16 cellular contexts compared by ENCODE assay signal in genomic region chr16:64951681-64952080, GRCh38.
DNase-seq lines count a peak whose midpoint lies in the region; ATAC-seq and TF ChIP-seq lines count a peak whose summit lies in the region.
"Had no signal": no experiment of that assay in that cellular context is flagged by ENCODE, and none has a peak within 500 bp of the region (broad histone marks: within the 10 kb centered on the region; RNA-seq: fewer than 3 reads in every experiment).

No MANE protein-coding gene starts in this region.

- H3K9me3 Mint-ChIP-seq in HFFc6: no peaks in the 10 kb centered on the region; the same call in 1 of the 2 replicates
- no peaks in the 10 kb centered on the region for H3K9me3 Mint-ChIP-seq in chondrocyte (ENCODE audit: low read depth)
- no peaks in the 10 kb centered on the region for H3K9me3 Mint-ChIP-seq in nephron progenitor cell

- TF ChIP-seq CTCF in HFFc6 (IDR thresholded peaks at IDR 0.05): no peak
- TF ChIP-seq CTCF in chondrocyte (IDR thresholded peaks at IDR 0.05): no peak
- no peak for TF ChIP-seq CTCF in nephron progenitor cell (IDR thresholded peaks at IDR 0.05)
- TF ChIP-seq CTCF in GM10266 (IDR thresholded peaks at IDR 0.05; ENCODE audit: control insufficient read depth, insufficient read depth, low read depth, missing control alignments): no peak

- H3K4me3 Mint-ChIP-seq in HFFc6: peak overlapping the region; percentile 5; the same call in 1 of the 2 replicates
- no peak overlapping the region for H3K4me3 Mint-ChIP-seq in chondrocyte (ENCODE audit: unreplicated experiment)
- no peak overlapping the region for H3K4me3 Mint-ChIP-seq in nephron progenitor cell

- H3K36me3 Mint-ChIP-seq in HFFc6 (ENCODE audit: low read depth) (peaks cover 64% of the 10 kb centered on the region), chondrocyte (ENCODE audit: low read depth) (peaks cover 47% of the 10 kb centered on the region), nephron progenitor cell (ENCODE audit: low read depth) (peaks cover 89% of the 10 kb centered on the region)

- DNase-seq in HFFc6: no peak
- no peak for DNase-seq in chondrocyte (ENCODE audit: low spot score)
- no peak for DNase-seq in nephron progenitor cell
- DNase-seq in cortex of kidney (lab: John Stamatoyannopoulos, UW): no peak
- no peak for DNase-seq in COLO829 (ENCODE audit: low spot score)
- no peak for DNase-seq in GM10266 (ENCODE audit: extremely low spot score)
- DNase-seq: DMS 273 treated with DMSO at 0.1 percent for 48 hours; H7; NCI-H1105 treated with DMSO at 0.1 percent for 48 hours; NCI-H187 treated with DMSO at 0.1 percent for 48 hours; NCI-H2171; NCI-H446 treated with DMSO at 0.1 percent for 48 hours; NK-92 treated with Interleukin-12 subunit alpha and Interleukin-12 subunit beta, amount 100 ng/mL, for 24 hours; SHP77 treated with DMSO at 0.1 percent for 48 hours had no signal

- H3K27ac Mint-ChIP-seq in HFFc6 (peak overlapping the region; percentile 75), chondrocyte (ENCODE audit: unreplicated experiment) (peak overlapping the region; percentile 84), nephron progenitor cell (peak overlapping the region; percentile 92)

- H3K27me3 Mint-ChIP-seq in HFFc6 (ENCODE audit: insufficient read depth): peaks cover 20% of the 10 kb centered on the region
- no peaks in the 10 kb centered on the region for H3K27me3 Mint-ChIP-seq in chondrocyte (ENCODE audit: low read depth)
- no peaks in the 10 kb centered on the region for H3K27me3 Mint-ChIP-seq in nephron progenitor cell (ENCODE audit: low read depth, poor library complexity)

- H3K4me1 Mint-ChIP-seq in HFFc6 (ENCODE audit: low read depth) (peaks cover 19% of the 10 kb centered on the region), chondrocyte (ENCODE audit: low read depth) (peaks cover 57% of the 10 kb centered on the region), nephron progenitor cell (peaks cover 8% of the 10 kb centered on the region)

- no peak for ATAC-seq in HG02763 (IDR thresholded peaks at IDR 0.05; ENCODE audit: unreplicated experiment)
- ATAC-seq: SK-N-SH treated with all-trans-retinoic acid at 6 μM for 48 hours had no signal
